10 cellular contexts compared by ENCODE assay signal in the genomic region with DNA sequence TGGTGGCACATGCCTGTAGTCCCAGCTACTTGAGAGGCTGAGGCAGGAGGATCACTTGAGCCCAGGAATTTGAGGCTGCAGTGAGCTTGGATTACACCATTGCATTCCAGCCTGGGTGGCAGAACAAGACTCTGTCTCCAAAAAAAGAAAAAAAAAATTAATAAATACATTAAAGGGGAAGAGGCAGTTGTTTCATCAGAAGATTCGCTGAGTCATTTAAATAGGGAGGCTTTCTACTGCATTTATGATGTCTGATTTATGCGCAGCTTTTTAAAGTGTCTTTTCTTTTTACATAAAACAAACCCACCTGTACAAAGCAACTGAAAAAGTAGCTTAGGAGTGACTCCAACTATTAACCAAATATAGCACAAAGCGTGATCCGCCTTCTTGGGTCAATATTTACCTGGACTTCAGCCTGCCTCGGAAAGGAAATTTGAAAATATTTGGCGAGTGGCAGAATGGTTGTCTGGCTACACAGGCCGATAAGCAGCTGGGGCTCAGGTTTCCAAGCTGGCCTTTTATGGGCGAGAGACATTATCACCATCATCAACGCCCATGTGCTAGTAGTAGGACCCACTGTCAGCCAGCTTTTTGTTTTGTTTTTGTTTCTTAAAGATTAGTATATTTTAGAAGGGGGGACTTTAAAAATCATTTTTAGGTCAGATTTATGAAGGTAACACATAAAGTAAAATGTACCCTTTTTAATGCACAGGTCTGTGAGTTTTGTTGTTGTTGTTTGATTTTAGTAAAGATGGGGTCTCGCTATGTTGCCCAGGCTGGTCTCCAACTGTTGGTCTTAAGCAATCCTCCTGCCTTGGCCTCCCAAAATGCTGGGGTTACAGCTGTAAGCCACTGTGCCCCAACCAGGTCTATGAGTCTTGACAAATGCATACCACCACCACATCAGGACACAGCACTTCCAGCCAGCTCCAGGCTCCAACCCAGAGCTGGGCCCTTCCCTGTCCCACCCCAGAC. TPM values are rescaled to one million over a fixed set of nuclear protein-coding genes. Genes with fewer than 3 reads are reported as not detected.
A peak's percentile ranks its signal among the peaks of the same experiment; 100 is the strongest.
DNase-seq lines count a peak whose midpoint lies in the region; ATAC-seq and TF ChIP-seq lines count a peak whose summit lies in the region.
"Had no signal": no experiment of that assay in that cellular context is flagged by ENCODE, and none has a peak within 500 bp of the region (broad histone marks: within the 10 kb centered on the region; RNA-seq: fewer than 3 reads in every experiment).

No MANE protein-coding gene starts in this region.

- intact Hi-C loops in transverse colon (cut with DNase I; ENCODE audit: low total_unique reads), result no loop called here

- TF ChIP-seq EP300 in transverse colon (IDR thresholded peaks at IDR 0.05; ENCODE audit: low read depth), result peak; percentile 59

- no peaks in the 10 kb centered on the region for H4K20me1 ChIP-seq in fibroblast of lung (ENCODE audit: control insufficient read depth, extremely low read depth, insufficient read depth, low read length)

- H3K4me3 ChIP-seq in fibroblast of lung (replicated peaks in 1 of 4; ENCODE audit: control extremely low read depth in 1 of 4, insufficient read depth in 1 of 4, low read depth in 3 of 4, low read length in 4 of 4) (no peak overlapping the region), transverse colon (no peak overlapping the region)

- no peaks in the 10 kb centered on the region for H3K79me2 ChIP-seq in fibroblast of lung (ENCODE audit: control insufficient read depth, insufficient read depth, low read length)

- TF ChIP-seq CTCF in fibroblast of lung (conservative IDR thresholded peaks at IDR 0.05 in 1 of 2, IDR thresholded peaks at IDR 0.05 in 1 of 2; ENCODE audit: low read depth in 1 of 2, low read length in 2 of 2), result no peak
- TF ChIP-seq CTCF in transverse colon (IDR thresholded peaks at IDR 0.05), result no peak

- ATAC-seq in GM21447 (IDR thresholded peaks at IDR 0.05; ENCODE audit: unreplicated experiment) (no peak), GM18907 (IDR thresholded peaks at IDR 0.05; ENCODE audit: unreplicated experiment) (no peak)
- ATAC-seq: activated T-cell treated with anti-CD3 and anti-CD28 coated beads, Interleukin-2, amount 50 U/mL, for 4 hours had no signal

- TF ChIP-seq POLR2A in transverse colon (IDR thresholded peaks at IDR 0.05), result no peak

- no peak overlapping the region for H2AFZ ChIP-seq in fibroblast of lung (ENCODE audit: low read length)

- peak; percentile 40 for DNase-seq in NOMO-1 treated with DMSO at 0.1 percent for 48 hours (lab: John Stamatoyannopoulos, UW; ENCODE audit: unreplicated experiment)
- DNase-seq in NOMO-1 treated with dmso at 0.1 percent for 144 hours (lab: John Stamatoyannopoulos, UW; ENCODE audit: unreplicated experiment), result no peak
- DNase-seq in NCI-H748 (lab: John Stamatoyannopoulos, UW; ENCODE audit: unreplicated experiment), result peak; percentile 99
- DNase-seq in fibroblast of lung (ENCODE audit: low read depth in 2 of 2), result peak; percentile 6 to 33
- DNase-seq in transverse colon, result peak; percentile 65
- no peak for DNase-seq in HCEC 1CT
- DNase-seq: activated T-cell treated with anti-CD3 and anti-CD28 coated beads, Interleukin-2, amount 50 U/mL, for 4 hours; MV-4-11 had no signal

- in situ Hi-C loops in transverse colon (cut with MboI; ENCODE audit: low pct_ligation_motif_present in 1 of 4, low pct_unique_long_range_greater_than_20kb in 1 of 4, low sequenced_read_pairs in 3 of 4), result no loop called here

- 44 to 57% methylated on average over 8 to 10 of the region's 10 CpGs for WGBS in transverse colon (ENCODE audit: low coverage in 1 of 2), 2 donors

- no peak overlapping the region for H3K9ac ChIP-seq in fibroblast of lung (ENCODE audit: insufficient read depth, low read length)

- H3K4me1 ChIP-seq in fibroblast of lung (ENCODE audit: control insufficient read depth, extremely low read depth, insufficient read depth, low read length) (no peaks in the 10 kb centered on the region), transverse colon (peaks cover 6 to 32% (median 25%) of the 10 kb centered on the region in 4 donors)

- H3K27me3 ChIP-seq in fibroblast of lung (ENCODE audit: control insufficient read depth, insufficient read depth, low read length), result no peaks in the 10 kb centered on the region
- H3K27me3 ChIP-seq in transverse colon, result no peaks in the 10 kb centered on the region

- H3K36me3 ChIP-seq in fibroblast of lung (ENCODE audit: control insufficient read depth, insufficient read depth, low read length) (no peaks in the 10 kb centered on the region), transverse colon (no peaks in the 10 kb centered on the region)

- H3K4me2 ChIP-seq in fibroblast of lung (ENCODE audit: extremely low read depth, insufficient read depth, low read length), result no peak overlapping the region

- H3K27ac ChIP-seq in fibroblast of lung (ENCODE audit: insufficient read depth, low read length) (no peak overlapping the region), transverse colon (peak overlapping the region; percentile 32 to 73 (median 68))

- H3K9me3 ChIP-seq in fibroblast of lung (ENCODE audit: control insufficient read depth, insufficient read depth, low read depth, low read length), result no peaks in the 10 kb centered on the region
- H3K9me3 ChIP-seq in transverse colon, result no peaks in the 10 kb centered on the region

RNA-seq across cellular contexts. Expression of a gene that starts 42.5 kb away (rescaled TPM):
- total RNA-seq in fibroblast of lung (0.26 and 2.6 TPM in 2 replicates), transverse colon (10 to 100 TPM; 23.5 to 83.8 (median 61.3) TPM)
- 0.32 and 0.34 TPM in 2 replicates for polyA plus RNA-seq in fibroblast of lung
- polyA plus RNA-seq in fibroblast of lung (2012), result 1.0 and 1.2 TPM in 2 replicates
- polyA minus RNA-seq in fibroblast of lung (ENCODE audit: low replicate concordance), result 2.3 TPM in 1 of 2 replicates, not detected in the other

RNA-seq across cellular contexts. Expression of a gene that starts 52.8 kb away (rescaled TPM):
- 17.5 and 18.0 TPM in 2 replicates for total RNA-seq in fibroblast of lung
- polyA plus RNA-seq in fibroblast of lung, result 18.2 and 18.6 TPM in 2 replicates
- 23.9 and 30.4 TPM in 2 replicates for polyA plus RNA-seq in fibroblast of lung (2012)
- 38.6 TPM in 2 replicates for polyA minus RNA-seq in fibroblast of lung (ENCODE audit: low replicate concordance)
- total RNA-seq in transverse colon, result 10 to 100 TPM in 2 of 4 donors, 1 to 10 TPM in 2; 3.2 to 10.2 (median 7.1) TPM

Comparison
In these comparisons a context has a peak if more than half of its experiments do, and no peak if none do; other contexts are left out.
1. DNase-seq: peak in NOMO-1 treated with DMSO at 0.1 percent for 48 hours (single experiment), NCI-H748 (single experiment), fibroblast of lung (2 of 2) and transverse colon (single experiment); none in NOMO-1 treated with dmso at 0.1 percent for 144 hours (single experiment) and HCEC 1CT (single experiment).